In the genomic region with DNA sequence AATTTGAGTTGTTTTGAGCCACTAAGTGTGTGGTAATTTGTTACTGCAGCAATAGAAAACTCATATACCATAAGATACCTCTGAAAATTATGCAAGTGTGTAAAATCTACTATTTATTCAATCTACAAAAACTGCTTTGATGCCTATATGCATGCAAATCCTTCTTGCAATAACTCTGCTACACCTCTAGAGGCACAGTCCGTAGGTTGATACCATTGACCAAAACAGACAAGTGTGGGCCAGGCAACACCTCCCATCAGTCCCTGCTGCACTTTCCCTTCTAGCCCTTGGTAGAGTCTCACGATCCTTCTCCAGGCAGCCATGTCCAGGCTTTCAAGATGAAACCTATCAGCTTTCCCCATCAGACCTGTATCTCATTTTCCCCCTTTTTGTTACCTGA, we compare ENCODE assay signal across 10 cellular contexts. TPM values are rescaled to one million over a fixed set of nuclear protein-coding genes. Genes with fewer than 3 reads are reported as not detected.
DNase-seq lines count a peak whose midpoint lies in the region; ATAC-seq, FAIRE-seq and TF ChIP-seq lines count a peak whose summit lies in the region.
"Had no signal": no experiment of that assay in that cellular context is flagged by ENCODE, and none has a peak within 500 bp of the region (broad histone marks: within the 10 kb centered on the region; RNA-seq: fewer than 3 reads in every experiment).

No MANE protein-coding gene starts in this region.

- H2BK20ac ChIP-seq in H1 (ENCODE audit: low read length) = no peak overlapping the region

- H3K27me3 ChIP-seq in breast epithelium (peaks cover 0 to 42% of the 10 kb centered on the region in 2 donors), Loucy (ENCODE audit: insufficient read depth, low read length, poor library complexity, severe bottlenecking) (no peaks in the 10 kb centered on the region), H1 (replicated peaks in 1 of 4; ENCODE audit: control insufficient read depth in 3 of 4, extremely low read depth in 1 of 4, insufficient read depth in 3 of 4, low read length in 3 of 4) (no peaks in the 10 kb centered on the region)
- H3K27me3 ChIP-seq: upper lobe of right lung had no signal

- H3K14ac ChIP-seq in H1 (ENCODE audit: insufficient read length) = no peak overlapping the region

- H4K8ac ChIP-seq in H1 (ENCODE audit: extremely low read depth, insufficient read depth, low read length) = no peak overlapping the region

- H4K20me1 ChIP-seq in Loucy (ENCODE audit: insufficient read depth, low read length, poor library complexity, severe bottlenecking) = no peaks in the 10 kb centered on the region
- H4K20me1 ChIP-seq in H1 (replicated peaks in 1 of 2; ENCODE audit: control insufficient read depth in 1 of 2, insufficient read depth in 2 of 2, low read length in 2 of 2) = no peaks in the 10 kb centered on the region

- no peaks in the 10 kb centered on the region for H3K9me2 ChIP-seq in Loucy (replicated peaks; ENCODE audit: low read depth, low read length)

- H4K91ac ChIP-seq in H1 (replicated peaks; ENCODE audit: insufficient read length, low read length) = no peak overlapping the region

- TF ChIP-seq RAD21 in H1 (IDR thresholded peaks at IDR 0.05 in 1 of 2, conservative IDR thresholded peaks at IDR 0.05 in 1 of 2; ENCODE audit: low read depth in 2 of 2, low read length in 2 of 2) = peak in 1 of 2 experiments; percentile 7; a peak in 1 of 4 replicates

- H2AK5ac ChIP-seq in H1 (ENCODE audit: low read depth, low read length) = no peak overlapping the region

- H3K79me2 ChIP-seq in Loucy (ENCODE audit: insufficient read depth, low read length) (no peaks in the 10 kb centered on the region), H1 (ENCODE audit: control insufficient read depth in 1 of 2, insufficient read depth in 2 of 2, low read length in 2 of 2) (no peaks in the 10 kb centered on the region)

- H3K23me2 ChIP-seq in H1 (ENCODE audit: low read depth, low read length) = no peaks in the 10 kb centered on the region

- no peak overlapping the region for H3K27ac ChIP-seq in breast epithelium
- no peak overlapping the region for H3K27ac ChIP-seq in H1 (ENCODE audit: low read depth, low read length)
- H3K27ac ChIP-seq: upper lobe of right lung had no signal

- H3K9ac ChIP-seq in Loucy (ENCODE audit: low read depth, low read length, poor library complexity, severe bottlenecking) = no peak overlapping the region
- no peak overlapping the region for H3K9ac ChIP-seq in H1 (replicated peaks in 1 of 4; ENCODE audit: extremely low read depth in 1 of 4, low read depth in 3 of 4, low read length in 3 of 4)

- no peak overlapping the region for H3K4ac ChIP-seq in H1 (replicated peaks; ENCODE audit: insufficient read length, low read depth, low read length)

- TF ChIP-seq POLR2A in breast epithelium (IDR thresholded peaks at IDR 0.05) = no peak
- no peak for TF ChIP-seq POLR2A in H1 (IDR thresholded peaks at IDR 0.05; ENCODE audit: control extremely low read depth in 1 of 2, low read depth in 2 of 2, low read length in 2 of 2)

- H3K4me1 Mint-ChIP-seq in MCF 10A (ENCODE audit: insufficient read depth, unreplicated experiment) = peaks cover 10% of the 10 kb centered on the region
- H3K4me1 Mint-ChIP-seq in activated naive CD4-positive, alpha-beta T cell treated with anti-CD3 and anti-CD28 coated beads for 36 hours (ENCODE audit: low read depth) = no peaks in the 10 kb centered on the region
- H3K4me1 Mint-ChIP-seq: activated CD8-positive, alpha-beta memory T cell treated with anti-CD3 and anti-CD28 coated beads, Interleukin-2, amount 10 ng/mL, durations not matched to agents 7 days and 5 days had no signal

- no peaks in the 10 kb centered on the region for H3F3A ChIP-seq in Loucy (ENCODE audit: low read depth)

- H3K4me3 ChIP-seq in breast epithelium (no peak overlapping the region), Loucy (ENCODE audit: low read length, poor library complexity, severe bottlenecking) (no peak overlapping the region), H1 (ENCODE audit: extremely low read depth in 1 of 4, insufficient read depth in 2 of 4, low read depth in 3 of 4, low read length in 4 of 4) (no peak overlapping the region)
- H3K4me3 ChIP-seq: upper lobe of right lung had no signal

- WGBS in H1 (ENCODE audit: extremely low coverage in 1 of 2, insufficient coverage in 1 of 2, insufficient read length in 1 of 2, insufficient replicate concordance in 2 of 2, low coverage in 1 of 2, low lambda C conversion rate in 2 of 2, missing lambda C conversion rate in 1 of 2), 2 experiments = 88% methylated on average over 2 of the region's 2 CpGs; no CpG with 5 or more reads in 1 of the 2 experiments

- H2AFZ ChIP-seq in Loucy (ENCODE audit: low read length) (no peak overlapping the region), H1 (ENCODE audit: low read length) (no peak overlapping the region)

- BruUV-seq in MCF 10A (replicated peaks; lab: Mats Ljungman, UMichigan) = no TSS peak

- H3K4me3 Mint-ChIP-seq in MCF 10A (ENCODE audit: unreplicated experiment) = no peak overlapping the region
- no peak overlapping the region for H3K4me3 Mint-ChIP-seq in activated naive CD4-positive, alpha-beta T cell treated with anti-CD3 and anti-CD28 coated beads for 36 hours
- H3K4me3 Mint-ChIP-seq: activated CD8-positive, alpha-beta memory T cell treated with anti-CD3 and anti-CD28 coated beads, Interleukin-2, amount 10 ng/mL, durations not matched to agents 7 days and 5 days had no signal

- no peak overlapping the region for H3K27ac Mint-ChIP-seq in MCF 10A (ENCODE audit: low read depth, unreplicated experiment)
- no peak overlapping the region for H3K27ac Mint-ChIP-seq in activated naive CD4-positive, alpha-beta T cell treated with anti-CD3 and anti-CD28 coated beads for 36 hours
- H3K27ac Mint-ChIP-seq: activated CD8-positive, alpha-beta memory T cell treated with anti-CD3 and anti-CD28 coated beads, Interleukin-2, amount 10 ng/mL, durations not matched to agents 7 days and 5 days had no signal

- peaks cover 17% of the 10 kb centered on the region for H3K9me3 Mint-ChIP-seq in MCF 10A (ENCODE audit: unreplicated experiment)
- H3K9me3 Mint-ChIP-seq in activated naive CD4-positive, alpha-beta T cell treated with anti-CD3 and anti-CD28 coated beads for 36 hours = no peaks in the 10 kb centered on the region

- intact Hi-C loops in MCF 10A (cut with micrococcal nuclease) (no loop called here), breast epithelium (cut with DNase I; ENCODE audit: low total_unique reads) (no loop called here)
- intact Hi-C loops in activated naive CD4-positive, alpha-beta T cell treated with anti-CD3 and anti-CD28 coated beads for 36 hours (cut with micrococcal nuclease) = no loop called here

- H4K5ac ChIP-seq in H1 (ENCODE audit: insufficient read length, low read depth, low read length) = no peak overlapping the region

- FAIRE-seq in H1 (lab: Jason Lieb, UNC) (no peak), D721Med (lab: Jason Lieb, UNC) (no peak)

- peak; percentile 9 for TF ChIP-seq CTCF in MCF 10A (IDR thresholded peaks at IDR 0.05; ENCODE audit: unreplicated experiment)
- no peak for TF ChIP-seq CTCF in breast epithelium (IDR thresholded peaks at IDR 0.05)
- TF ChIP-seq CTCF in Loucy (conservative IDR thresholded peaks at IDR 0.05; ENCODE audit: low read length) = 0 out of 2 replicates have a peak, but pooled peaks have one; percentile 20
- TF ChIP-seq CTCF in H1 (IDR thresholded peaks at IDR 0.05; ENCODE audit: control extremely low read depth in 1 of 3, insufficient read depth in 1 of 3, low read depth in 1 of 3, low read length in 3 of 3) = peak in 2 of 3 experiments; percentile 12 to 37; a peak in 2 of 4 replicates
- TF ChIP-seq CTCF in D721Med (IDR thresholded peaks at IDR 0.05; ENCODE audit: insufficient read depth, missing control alignments) = no peak

- no peak overlapping the region for H2BK5ac ChIP-seq in H1 (ENCODE audit: low read depth, low read length)

- H3K18ac ChIP-seq in H1 (ENCODE audit: extremely low read depth, low read length) = no peak overlapping the region

- H3K27me3 Mint-ChIP-seq in MCF 10A (ENCODE audit: insufficient read depth, unreplicated experiment) = no peaks in the 10 kb centered on the region
- peaks cover 4% of the 10 kb centered on the region for H3K27me3 Mint-ChIP-seq in activated naive CD4-positive, alpha-beta T cell treated with anti-CD3 and anti-CD28 coated beads for 36 hours (ENCODE audit: low read depth)

- CTCF ChIA-PET in MCF 10A (lab: Yijun Ruan, JAX) = interaction anchor here (0.6 to 1.5 kb wide), 2 partner anchors 110 to 860 kb away, joined by 3 read pairs; no protein-coding TSS in a partner anchor
- CTCF ChIA-PET in H1 (lab: Charles Lee; ENCODE audit: partially characterized antibody) = interaction anchor here (0.9 to 1.6 kb wide), 6 partner anchors 9 to 71 kb away, joined by 3 to 5 read pairs (median 3); no protein-coding TSS in a partner anchor
- CTCF ChIA-PET in activated naive CD4-positive, alpha-beta T cell treated with anti-CD3 and anti-CD28 coated beads for 36 hours (lab: Charles Lee) = no interaction called here

- no peaks in the 10 kb centered on the region for H3K36me3 Mint-ChIP-seq in MCF 10A (ENCODE audit: insufficient read depth, unreplicated experiment)
- no peaks in the 10 kb centered on the region for H3K36me3 Mint-ChIP-seq in activated naive CD4-positive, alpha-beta T cell treated with anti-CD3 and anti-CD28 coated beads for 36 hours (ENCODE audit: low read depth)
- H3K36me3 Mint-ChIP-seq: activated CD8-positive, alpha-beta memory T cell treated with anti-CD3 and anti-CD28 coated beads, Interleukin-2, amount 10 ng/mL, durations not matched to agents 7 days and 5 days had no signal

- no peaks in the 10 kb centered on the region for H3K79me1 ChIP-seq in H1 (ENCODE audit: low read depth, low read length)

- no peak for TF ChIP-seq EP300 in H1 (IDR thresholded peaks at IDR 0.05; ENCODE audit: borderline replicate concordance in 1 of 2, low read depth in 2 of 2, low read length in 2 of 2)

- H2BK12ac ChIP-seq in H1 (ENCODE audit: low read depth, low read length) = no peak overlapping the region

- H3K36me3 ChIP-seq in breast epithelium (no peaks in the 10 kb centered on the region), Loucy (ENCODE audit: insufficient read depth, low read length) (no peaks in the 10 kb centered on the region), H1 (ENCODE audit: control insufficient read depth in 2 of 4, insufficient read depth in 4 of 4, low read length in 3 of 4) (no peaks in the 10 kb centered on the region)
- H3K36me3 ChIP-seq: upper lobe of right lung had no signal

- H3K4me2 ChIP-seq in Loucy (ENCODE audit: low read depth, low read length, poor library complexity, severe bottlenecking) (no peak overlapping the region), H1 (ENCODE audit: insufficient read depth in 1 of 2, low read depth in 2 of 2, low read length in 2 of 2) (no peak overlapping the region)

- H3K23ac ChIP-seq in H1 (ENCODE audit: insufficient read length) = no peak overlapping the region

- no peaks in the 10 kb centered on the region for H3K4me1 ChIP-seq in breast epithelium
- H3K4me1 ChIP-seq in Loucy (ENCODE audit: insufficient read depth, low read length, poor library complexity, severe bottlenecking) = no peaks in the 10 kb centered on the region
- H3K4me1 ChIP-seq in H1 (replicated peaks in 1 of 4; ENCODE audit: control insufficient read depth in 3 of 4, insufficient read depth in 4 of 4, low read length in 3 of 4) = no peaks in the 10 kb centered on the region
- H3K4me1 ChIP-seq: upper lobe of right lung had no signal

- no peak overlapping the region for H2BK120ac ChIP-seq in H1 (replicated peaks; ENCODE audit: low read depth, low read length)

- no peak overlapping the region for H3K56ac ChIP-seq in H1 (replicated peaks; ENCODE audit: insufficient read length, low read depth, low read length)

- DNase-seq in MCF 10A (ENCODE audit: unreplicated experiment) (no peak), breast epithelium (ENCODE audit: low spot score in 2 of 2) (no peak), H1 (ENCODE audit: low read depth in 1 of 2, low spot score in 2 of 2) (no peak), D721Med (ENCODE audit: insufficient read length, low spot score) (no peak), NCI-H2227 (lab: John Stamatoyannopoulos, UW; ENCODE audit: unreplicated experiment) (no peak)
- no peak for DNase-seq in activated naive CD4-positive, alpha-beta T cell treated with anti-CD3 and anti-CD28 coated beads for 36 hours
- DNase-seq: activated CD8-positive, alpha-beta memory T cell treated with anti-CD3 and anti-CD28 coated beads, Interleukin-2, amount 10 ng/mL, durations not matched to agents 7 days and 5 days; upper lobe of right lung had no signal

- ATAC-seq in HG03571 (IDR thresholded peaks at IDR 0.05; ENCODE audit: unreplicated experiment) = no peak
- ATAC-seq: activated CD8-positive, alpha-beta memory T cell treated with anti-CD3 and anti-CD28 coated beads, Interleukin-2, amount 10 ng/mL, durations not matched to agents 7 days and 5 days; upper lobe of right lung had no signal

- no peak overlapping the region for H2BK15ac ChIP-seq in H1 (ENCODE audit: low read length)

- H3K9me3 ChIP-seq in breast epithelium = no peaks in the 10 kb centered on the region
- no peaks in the 10 kb centered on the region for H3K9me3 ChIP-seq in Loucy (ENCODE audit: insufficient read depth, low read depth, low read length)
- H3K9me3 ChIP-seq in H1 (ENCODE audit: insufficient read depth in 2 of 2, low read depth in 1 of 2, low read length in 1 of 2) = no peaks in the 10 kb centered on the region
- H3K9me3 ChIP-seq: upper lobe of right lung had no signal

- POLR2A ChIA-PET in MCF 10A (lab: Yijun Ruan, JAX) = no interaction called here
- POLR2A ChIA-PET in H1 (lab: Charles Lee; ENCODE audit: partially characterized antibody) = no interaction called here

RNA-seq across cellular contexts. Expression of gene FAM9A, which starts 48.8 kb away (rescaled TPM):
- total RNA-seq in MCF 10A (2022) (not detected in 2 replicates), breast epithelium (not detected)
- total RNA-seq in H1 (2021; fragmentation: NEBNext Ultra II Directional; extraction: Animal tissue kit (Norgen Biotek cat#: 25700)) = not detected in 2 replicates
- not detected in 2 replicates for polyA plus RNA-seq in H1 (2011; rRNA removed)
- not detected for polyA plus RNA-seq in H1 (2011; cell fraction: cytosol; rRNA removed)
- not detected for polyA plus RNA-seq in H1 (2011; cell fraction: nucleus; rRNA removed)
- polyA plus RNA-seq in H1 (2012, experiment 1 of 2) = not detected in 4 replicates
- not detected for polyA plus RNA-seq in H1 (2012, experiment 2 of 2)
- not detected for polyA plus RNA-seq in H1 (2013, experiment 1 of 2)
- not detected for polyA plus RNA-seq in H1 (2013, experiment 2 of 2)
- polyA minus RNA-seq in H1 (2011; rRNA and poly(A)+ RNA removed) = not detected in 2 replicates
- not detected for polyA minus RNA-seq in H1 (2011; cell fraction: cytosol; rRNA and poly(A)+ RNA removed)
- polyA minus RNA-seq in H1 (2011; cell fraction: nucleus; rRNA and poly(A)+ RNA removed) = not detected
- total RNA-seq in activated naive CD4-positive, alpha-beta T cell treated with anti-CD3 and anti-CD28 coated beads for 36 hours = not detected
- total RNA-seq: activated CD8-positive, alpha-beta memory T cell treated with anti-CD3 and anti-CD28 coated beads, Interleukin-2, amount 10 ng/mL, durations not matched to agents 7 days and 5 days; upper lobe of right lung had no signal

Comparison
In these comparisons a context has a peak if more than half of its experiments do, and no peak if none do; other contexts are left out.
1. CTCF ChIP-seq: peak in MCF 10A (single experiment), Loucy (single experiment) and H1 (2 of 3); none in breast epithelium (0 of 3) and D721Med (single experiment).